Comparison of ENCODE assay signal across 8 cellular contexts in genomic region chr7:5699951-5700384, GRCh38.
A peak's percentile ranks its signal among the peaks of the same experiment; 100 is the strongest.
DNase-seq lines count a peak whose midpoint lies in the region; ATAC-seq lines count a peak whose summit lies in the region.

No MANE protein-coding gene starts in this region.

- peak overlapping the region; percentile 66 for H3K4me3 Mint-ChIP-seq in activated naive CD8-positive, alpha-beta T cell
- H3K4me3 Mint-ChIP-seq in naive B cell, result peak overlapping the region in 7 of 8 donors; percentile 14 to 61 (median 29)
- peak overlapping the region; percentile 57 to 66 for H3K4me3 Mint-ChIP-seq in stimulated activated naive CD8-positive, alpha-beta T cell treated with anti-CD3 and anti-CD28 coated beads, Interleukin-15, amount 100 ng/mL, for 72 hours

- H3K4me3 ChIP-seq in GM08714 (ENCODE audit: low read length) (peak overlapping the region; percentile 32; the same call in 1 of the 2 replicates), aorta (ENCODE audit: low read length in 2 of 2) (no peak overlapping the region)

- 56 to 57% methylated on average over 6 of the region's 6 CpGs for WGBS in aorta, 2 donors

- peak overlapping the region in 1 of 2 donors; percentile 56 for H3K27ac ChIP-seq in aorta (ENCODE audit: low read depth in 1 of 2, low read length in 2 of 2)

- H3K27me3 ChIP-seq in aorta (ENCODE audit: control insufficient read depth in 1 of 2, insufficient read depth in 2 of 2, low read length in 1 of 2), result no peaks in the 10 kb centered on the region

- in situ Hi-C loops in KBM-7 (cut with MboI; ENCODE audit: low pct_unique_long_range_greater_than_20kb, low sequenced_read_pairs), result no loop called here

- no peaks in the 10 kb centered on the region for H3K4me1 ChIP-seq in aorta (ENCODE audit: control insufficient read depth in 1 of 2, insufficient read depth in 2 of 2, low read length in 2 of 2)

- H3K4me1 Mint-ChIP-seq in activated naive CD8-positive, alpha-beta T cell (ENCODE audit: low read depth), result peaks cover 94% of the 10 kb centered on the region
- H3K4me1 Mint-ChIP-seq in naive B cell, result peaks cover 56 to 79% (median 77%) of the 10 kb centered on the region in 3 donors
- peaks cover 100% of the 10 kb centered on the region for H3K4me1 Mint-ChIP-seq in stimulated activated naive CD8-positive, alpha-beta T cell treated with anti-CD3 and anti-CD28 coated beads, Interleukin-15, amount 100 ng/mL, for 72 hours

- peak; percentile 58 for ATAC-seq in GM21717 (IDR thresholded peaks at IDR 0.05; ENCODE audit: unreplicated experiment)
- ATAC-seq in naive B cell (ENCODE audit: low read depth in 2 of 2), result peak; percentile 87 to 90
- ATAC-seq in stimulated activated naive CD8-positive, alpha-beta T cell treated with anti-CD3 and anti-CD28 coated beads, Interleukin-15, amount 100 ng/mL, for 72 hours, result peak; percentile 71
- ATAC-seq in aorta (ENCODE audit: low FRiP score), result no peak

- H3K27ac Mint-ChIP-seq in activated naive CD8-positive, alpha-beta T cell, result peak overlapping the region; percentile 91
- peak overlapping the region; percentile 4 to 97 (median 89) for H3K27ac Mint-ChIP-seq in naive B cell
- peak overlapping the region; percentile 78 to 83 for H3K27ac Mint-ChIP-seq in stimulated activated naive CD8-positive, alpha-beta T cell treated with anti-CD3 and anti-CD28 coated beads, Interleukin-15, amount 100 ng/mL, for 72 hours

- no peaks in the 10 kb centered on the region for H3K9me3 ChIP-seq in aorta (ENCODE audit: control insufficient read depth, low read length)

- intact Hi-C loops in aorta (cut with DNase I), result loop anchor here (5.0 kb wide), 1 partner anchor 33 kb away; no protein-coding TSS in a partner anchor

- peaks cover 0 to 2% of the 10 kb centered on the region in 2 donors for H3K36me3 ChIP-seq in aorta (ENCODE audit: control insufficient read depth in 1 of 2, insufficient read depth in 2 of 2, low read length in 1 of 2)

- H3K27me3 Mint-ChIP-seq in activated naive CD8-positive, alpha-beta T cell, result no peaks in the 10 kb centered on the region
- H3K27me3 Mint-ChIP-seq in naive B cell, result no peaks in the 10 kb centered on the region
- H3K27me3 Mint-ChIP-seq in stimulated activated naive CD8-positive, alpha-beta T cell treated with anti-CD3 and anti-CD28 coated beads, Interleukin-15, amount 100 ng/mL, for 72 hours, result no peaks in the 10 kb centered on the region

- H3K9me3 Mint-ChIP-seq in activated naive CD8-positive, alpha-beta T cell (ENCODE audit: low read depth), result no peaks in the 10 kb centered on the region
- H3K9me3 Mint-ChIP-seq in naive B cell, result no peaks in the 10 kb centered on the region
- no peaks in the 10 kb centered on the region for H3K9me3 Mint-ChIP-seq in stimulated activated naive CD8-positive, alpha-beta T cell treated with anti-CD3 and anti-CD28 coated beads, Interleukin-15, amount 100 ng/mL, for 72 hours

- DNase-seq in NCI-H2107 treated with DMSO at 0.1 percent for 48 hours (lab: John Stamatoyannopoulos, UW; ENCODE audit: unreplicated experiment) (peak; percentile 95), naive B cell (peak; percentile 67), KBM-7 (no peak), aorta (no peak)
- DNase-seq in stimulated activated naive CD8-positive, alpha-beta T cell treated with anti-CD3 and anti-CD28 coated beads, Interleukin-15, amount 100 ng/mL, for 72 hours, result peak; percentile 67 to 86

- peaks cover 6% of the 10 kb centered on the region for H3K36me3 Mint-ChIP-seq in activated naive CD8-positive, alpha-beta T cell
- peaks cover 17 to 23% of the 10 kb centered on the region in 2 donors for H3K36me3 Mint-ChIP-seq in naive B cell

Comparison
In these comparisons a context has a peak if more than half of its experiments do, and no peak if none do; other contexts are left out.
1. DNase-seq: peak in NCI-H2107 treated with DMSO at 0.1 percent for 48 hours (single experiment), naive B cell (single experiment) and stimulated activated naive CD8-positive, alpha-beta T cell treated with anti-CD3 and anti-CD28 coated beads, Interleukin-15, amount 100 ng/mL, for 72 hours (2 of 2); none in KBM-7 (single experiment) and aorta (0 of 2).
2. Peak in every context shown above with its lines, with median percentiles within 50 percentile points of each other: H3K27ac Mint-ChIP-seq and H3K4me3 Mint-ChIP-seq.